In the genomic region with DNA sequence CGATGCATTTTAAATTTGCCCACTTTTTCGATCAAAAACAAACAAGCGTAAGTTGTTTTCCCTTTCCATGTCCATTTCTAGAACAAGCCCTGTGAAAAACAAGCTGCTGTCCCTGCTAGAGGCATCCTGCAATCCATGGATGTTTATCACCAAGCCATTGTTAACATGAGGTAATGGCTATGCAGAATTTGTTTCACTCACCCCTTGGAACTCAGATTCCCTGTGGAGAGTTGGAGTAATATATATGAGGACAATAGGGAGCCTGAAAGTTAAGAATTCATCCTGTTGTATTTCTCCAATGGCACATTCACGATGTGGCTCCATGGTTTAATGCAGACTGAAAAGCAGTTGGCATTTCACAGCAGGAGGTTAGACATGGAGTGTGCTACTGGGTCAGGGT, we compare ENCODE assay signal across 16 cellular contexts. TPM values are rescaled to one million over a fixed set of nuclear protein-coding genes. Genes with fewer than 3 reads are reported as not detected.
A peak's percentile ranks its signal among the peaks of the same experiment; 100 is the strongest.
DNase-seq lines count a peak whose midpoint lies in the region; ATAC-seq and TF ChIP-seq lines count a peak whose summit lies in the region.
"Had no signal": no experiment of that assay in that cellular context is flagged by ENCODE, and none has a peak within 500 bp of the region (broad histone marks: within the 10 kb centered on the region; RNA-seq: fewer than 3 reads in every experiment).

No MANE protein-coding gene starts in this region.

- DNase-seq in G401 (ENCODE audit: low spot score) (peak; percentile 9), iPS-NIHi7 (ENCODE audit: extremely low spot score) (peak; percentile 16), GM13976 (ENCODE audit: low spot score) (no peak), immature natural killer cell (no peak)
- DNase-seq in stimulated activated naive B cell treated with anti-CD40 and anti-IgM and Interleukin-4, amounts not matched to agents 10 μg/mL and 1 μg/mL and 100 μg/mL, for 72 hours: no peak
- DNase-seq: ACHN; CD4-positive, CD25-positive, alpha-beta regulatory T cell had no signal

- peak overlapping the region; percentile 37 for H3K27ac Mint-ChIP-seq in activated T-helper 17 cell treated with anti-CD3 and anti-CD28 coated beads, Interleukin-2, amount 50 U/mL, for 72 hours
- no peak overlapping the region for H3K27ac Mint-ChIP-seq in stimulated activated naive B cell treated with anti-CD40 and anti-IgM and Interleukin-4, amounts not matched to agents 10 μg/mL and 1 μg/mL and 100 μg/mL, for 72 hours
- peak overlapping the region in 1 of 6 donors; percentile 44 for H3K27ac Mint-ChIP-seq in immature natural killer cell
- H3K27ac Mint-ChIP-seq: CD4-positive, CD25-positive, alpha-beta regulatory T cell; IgD-negative memory B cell had no signal

- no peaks in the 10 kb centered on the region for H3K9me3 ChIP-seq in HUES64 (ENCODE audit: insufficient read depth, low read depth, low read length)

- H3K36me3 ChIP-seq in HUES64 (ENCODE audit: insufficient read depth, low read length): no peaks in the 10 kb centered on the region

- H3K9ac ChIP-seq in HUES64 (ENCODE audit: low read depth, low read length): no peak overlapping the region
- H3K9ac ChIP-seq: BLaER1 treated with 17β-estradiol and CSF1 and Interleukin-3, amounts not matched to agents 10 nM and 100 nM had no signal

- no peak overlapping the region for H3K4me3 Mint-ChIP-seq in activated T-helper 17 cell treated with anti-CD3 and anti-CD28 coated beads, Interleukin-2, amount 50 U/mL, for 72 hours
- no peak overlapping the region for H3K4me3 Mint-ChIP-seq in stimulated activated naive B cell treated with anti-CD40 and anti-IgM and Interleukin-4, amounts not matched to agents 10 μg/mL and 1 μg/mL and 100 μg/mL, for 72 hours
- H3K4me3 Mint-ChIP-seq in immature natural killer cell: peak overlapping the region in 2 of 5 donors; percentile 54
- H3K4me3 Mint-ChIP-seq: CD4-positive, CD25-positive, alpha-beta regulatory T cell; IgD-negative memory B cell had no signal

- TF ChIP-seq CTCF in GM13976 (IDR thresholded peaks at IDR 0.05; ENCODE audit: borderline replicate concordance, control extremely low read depth, extremely low read depth, insufficient read depth, missing control alignments): no peak

- no peaks in the 10 kb centered on the region for H3K36me3 Mint-ChIP-seq in activated T-helper 17 cell treated with anti-CD3 and anti-CD28 coated beads, Interleukin-2, amount 50 U/mL, for 72 hours (ENCODE audit: low read depth)
- peaks cover 2 to 4% of the 10 kb centered on the region in 2 donors for H3K36me3 Mint-ChIP-seq in stimulated activated naive B cell treated with anti-CD40 and anti-IgM and Interleukin-4, amounts not matched to agents 10 μg/mL and 1 μg/mL and 100 μg/mL, for 72 hours
- peaks cover 0 to 7% (median 6%) of the 10 kb centered on the region in 3 donors for H3K36me3 Mint-ChIP-seq in immature natural killer cell
- H3K36me3 Mint-ChIP-seq: IgD-negative memory B cell had no signal

- peaks cover 17% of the 10 kb centered on the region for H3K4me1 ChIP-seq in HUES64 (ENCODE audit: insufficient read depth, low read length)

- no peak overlapping the region for H3K4me3 ChIP-seq in HUES64 (ENCODE audit: low read length)
- H3K4me3 ChIP-seq: BLaER1 treated with 17β-estradiol and CSF1 and Interleukin-3, amounts not matched to agents 10 nM and 100 nM; GM12878 had no signal

- 85% methylated on average over 4 of the region's 4 CpGs for WGBS in HUES64

- peaks cover 9% of the 10 kb centered on the region for H3K9me3 Mint-ChIP-seq in activated T-helper 17 cell treated with anti-CD3 and anti-CD28 coated beads, Interleukin-2, amount 50 U/mL, for 72 hours
- no peaks in the 10 kb centered on the region for H3K9me3 Mint-ChIP-seq in stimulated activated naive B cell treated with anti-CD40 and anti-IgM and Interleukin-4, amounts not matched to agents 10 μg/mL and 1 μg/mL and 100 μg/mL, for 72 hours
- no peaks in the 10 kb centered on the region for H3K9me3 Mint-ChIP-seq in immature natural killer cell
- H3K9me3 Mint-ChIP-seq: IgD-negative memory B cell had no signal

- peak overlapping the region; percentile 43; the same call in 1 of the 2 replicates for H3K27ac ChIP-seq in HUES64 (ENCODE audit: low read depth, low read length)
- H3K27ac ChIP-seq: BLaER1 treated with 17β-estradiol and CSF1 and Interleukin-3, amounts not matched to agents 10 nM and 100 nM had no signal

- in situ Hi-C loops in G401 (cut with HindIII; ENCODE audit: low sequenced_read_pairs) (no loop called here), GM13976 (cut with MboI; ENCODE audit: low sequenced_read_pairs, unreplicated experiment) (no loop called here)

- ATAC-seq in activated T-helper 17 cell treated with anti-CD3 and anti-CD28 coated beads, Interleukin-2, amount 50 U/mL, for 72 hours (replicated peaks): no peak
- ATAC-seq in stimulated activated naive B cell treated with anti-CD40 and anti-IgM and Interleukin-4, amounts not matched to agents 10 μg/mL and 1 μg/mL and 100 μg/mL, for 72 hours (replicated peaks): no peak
- no peak for ATAC-seq in GM19035 (IDR thresholded peaks at IDR 0.05; ENCODE audit: unreplicated experiment)
- ATAC-seq: GM12878, HCT116 had no signal

- H3K4me1 Mint-ChIP-seq in activated T-helper 17 cell treated with anti-CD3 and anti-CD28 coated beads, Interleukin-2, amount 50 U/mL, for 72 hours: peaks cover 21% of the 10 kb centered on the region
- H3K4me1 Mint-ChIP-seq in stimulated activated naive B cell treated with anti-CD40 and anti-IgM and Interleukin-4, amounts not matched to agents 10 μg/mL and 1 μg/mL and 100 μg/mL, for 72 hours: no peaks in the 10 kb centered on the region
- H3K4me1 Mint-ChIP-seq in immature natural killer cell: peaks cover 8 to 25% of the 10 kb centered on the region in 2 donors
- H3K4me1 Mint-ChIP-seq: IgD-negative memory B cell had no signal

- no peaks in the 10 kb centered on the region for H3K27me3 Mint-ChIP-seq in activated T-helper 17 cell treated with anti-CD3 and anti-CD28 coated beads, Interleukin-2, amount 50 U/mL, for 72 hours
- H3K27me3 Mint-ChIP-seq in stimulated activated naive B cell treated with anti-CD40 and anti-IgM and Interleukin-4, amounts not matched to agents 10 μg/mL and 1 μg/mL and 100 μg/mL, for 72 hours: peaks cover 14 to 23% of the 10 kb centered on the region in 2 donors
- H3K27me3 Mint-ChIP-seq in immature natural killer cell (ENCODE audit: low read depth in 3 of 3): no peaks in the 10 kb centered on the region
- H3K27me3 Mint-ChIP-seq: CD4-positive, CD25-positive, alpha-beta regulatory T cell had no signal

- H3K27me3 ChIP-seq in HUES64 (ENCODE audit: insufficient read depth, low read length): no peaks in the 10 kb centered on the region
- H3K27me3 ChIP-seq: BLaER1 treated with 17β-estradiol and CSF1 and Interleukin-3, amounts not matched to agents 10 nM and 100 nM had no signal

RNA-seq across cellular contexts. Expression of a gene that starts 32.3 kb away (rescaled TPM):
- total RNA-seq in G401 (2014; rRNA removed; shearing (Covaris generic)): not detected in 2 replicates
- polyA plus RNA-seq in HUES64 (2013, experiment 1 of 2): not detected
- not detected for polyA plus RNA-seq in HUES64 (2013, experiment 2 of 2)
- 10 to 100 TPM; 15.0 to 33.9 TPM for total RNA-seq in activated T-helper 17 cell treated with anti-CD3 and anti-CD28 coated beads, Interleukin-2, amount 50 U/mL, for 72 hours
- 10 to 100 TPM; 55.9 to 84.5 (median 62.2) TPM for polyA plus RNA-seq in immature natural killer cell
- total RNA-seq: A172, Daoy had no signal

RNA-seq across cellular contexts. Expression of a gene that starts 44.3 kb away (rescaled TPM):
- total RNA-seq in G401 (2014; rRNA removed; shearing (Covaris generic)): 7.5 and 9.7 TPM in 2 replicates
- 11.4 TPM for polyA plus RNA-seq in HUES64 (2013, experiment 1 of 2)
- 15.8 TPM for polyA plus RNA-seq in HUES64 (2013, experiment 2 of 2)
- total RNA-seq in activated T-helper 17 cell treated with anti-CD3 and anti-CD28 coated beads, Interleukin-2, amount 50 U/mL, for 72 hours: 10 to 100 TPM; 17.7 to 32.4 TPM
- 10 to 100 TPM; 38.7 to 59.5 (median 57.6) TPM for polyA plus RNA-seq in immature natural killer cell
- total RNA-seq: A172 had no signal

Comparison
In these comparisons a context has a peak if more than half of its experiments do, and no peak if none do; other contexts are left out.
1. DNase-seq: peak in G401 (single experiment) and iPS-NIHi7 (single experiment); none in GM13976 (single experiment), stimulated activated naive B cell treated with anti-CD40 and anti-IgM and Interleukin-4, amounts not matched to agents 10 μg/mL and 1 μg/mL and 100 μg/mL, for 72 hours (single experiment) and immature natural killer cell (0 of 3).
2. RNA of a gene that starts 32.3 kb away (total RNA-seq): 15.0 to 33.9 TPM in activated T-helper 17 cell treated with anti-CD3 and anti-CD28 coated beads, Interleukin-2, amount 50 U/mL, for 72 hours; not detected in G401; every median in the first group is over 10 times any median in the second.